In genomic region chr6:134948142-134948541, GRCh38 we compare ENCODE assay signal across 9 cellular contexts. TPM values are rescaled to one million over a fixed set of nuclear protein-coding genes. Genes with fewer than 3 reads are reported as not detected.
"Had no signal": no experiment of that assay in that cellular context is flagged by ENCODE, and none has a peak within 500 bp of the region (broad histone marks: within the 10 kb centered on the region; RNA-seq: fewer than 3 reads in every experiment).

No MANE protein-coding gene starts in this region.

- H3K4me2 ChIP-seq: GM23338 had no signal

- H3K36me3 ChIP-seq: HAP-1 had no signal

- H3K4me1 Mint-ChIP-seq: GM23338 had no signal

- H3K4me3 Mint-ChIP-seq: GM23338, HFFc6 had no signal

- H3K27ac Mint-ChIP-seq: GM23338, HFFc6 had no signal

- H3K4me1 ChIP-seq: HAP-1 had no signal

- H3K27ac ChIP-seq: HL-60 had no signal

- H3K9me3 ChIP-seq: HAP-1 had no signal

- H2AFZ ChIP-seq: GM23338 had no signal

- H3K9me3 Mint-ChIP-seq: GM23338, HFFc6 had no signal

- DNase-seq: HFFc6, IMR-90, KBM-7 had no signal

- H3K4me3 ChIP-seq: GM23338, HAP-1 had no signal

- ATAC-seq: GM23338, HCT116 had no signal

- FAIRE-seq: H1, H54 had no signal

RNA-seq across cellular contexts. Expression of gene ALDH8A1, which starts 1.8 kb away (rescaled TPM):
- total RNA-seq: GM23338, HFFc6 had no signal
- polyA plus RNA-seq: GM23338 had no signal
